ENCODE assay signal across 2 cellular contexts in the genomic region with DNA sequence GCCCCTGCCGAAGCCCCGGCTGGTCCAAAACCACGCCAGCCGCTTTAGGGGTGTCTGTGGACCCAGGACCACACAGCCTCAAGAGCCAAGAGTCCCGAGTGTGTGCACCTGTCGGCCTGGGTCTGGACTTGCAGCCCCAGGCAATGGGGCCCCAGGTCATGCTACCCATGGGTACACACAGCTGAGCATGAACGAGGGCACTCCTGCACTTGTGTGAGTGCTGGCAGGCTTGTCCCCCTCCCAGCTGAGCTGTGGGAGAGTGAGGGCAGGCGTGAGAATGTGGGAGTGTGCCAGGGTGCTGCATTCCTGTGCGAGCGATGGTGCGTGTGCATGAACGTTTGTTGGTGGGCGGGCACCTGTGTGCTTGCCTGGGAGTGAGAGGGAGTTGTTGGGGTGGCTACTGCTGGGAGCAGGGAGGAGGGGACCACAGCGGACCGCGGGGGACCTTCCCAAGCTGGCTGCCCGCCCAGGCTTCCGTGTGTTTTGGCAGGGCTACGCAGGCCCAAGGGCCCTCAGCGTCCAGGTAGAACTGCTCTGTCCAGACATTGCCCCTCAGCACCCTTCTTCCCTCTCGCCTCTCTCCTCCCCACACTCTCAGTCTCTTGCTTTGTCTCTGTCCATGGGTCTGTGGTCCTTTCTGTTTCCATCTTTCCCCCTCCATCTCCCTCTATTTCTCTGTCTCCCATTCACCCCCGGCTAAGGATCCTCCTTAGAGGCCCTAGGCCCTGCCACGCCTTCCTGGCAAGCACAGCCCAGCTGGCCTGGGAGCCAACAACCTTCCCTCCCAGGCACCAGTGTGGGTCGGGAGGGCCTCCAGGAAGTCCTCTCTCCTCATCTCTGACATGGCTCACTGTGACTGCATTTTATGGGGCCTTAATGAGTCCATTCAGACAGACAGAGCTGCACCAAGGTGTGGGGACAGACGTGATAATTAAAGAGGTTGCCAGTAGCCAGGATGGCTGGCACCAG.
TF ChIP-seq lines count a peak whose summit lies in the region.

No MANE protein-coding gene starts in this region.

TF ChIP-seq in K562, 482 proteins besides CTCF, POLR2A, EP300 and RAD21:
- TF ChIP-seq POLR3G (IDR thresholded peaks at IDR 0.05; ENCODE audit: extremely low read depth, insufficient read length, insufficient replicate concordance), result no peak
- TF ChIP-seq CREB1 (IDR thresholded peaks at IDR 0.05), result no peak
- TF ChIP-seq CREB1 (CRISPR knock-in tag; IDR thresholded peaks at IDR 0.05), result no peak
- TF ChIP-seq, protein P1, sequence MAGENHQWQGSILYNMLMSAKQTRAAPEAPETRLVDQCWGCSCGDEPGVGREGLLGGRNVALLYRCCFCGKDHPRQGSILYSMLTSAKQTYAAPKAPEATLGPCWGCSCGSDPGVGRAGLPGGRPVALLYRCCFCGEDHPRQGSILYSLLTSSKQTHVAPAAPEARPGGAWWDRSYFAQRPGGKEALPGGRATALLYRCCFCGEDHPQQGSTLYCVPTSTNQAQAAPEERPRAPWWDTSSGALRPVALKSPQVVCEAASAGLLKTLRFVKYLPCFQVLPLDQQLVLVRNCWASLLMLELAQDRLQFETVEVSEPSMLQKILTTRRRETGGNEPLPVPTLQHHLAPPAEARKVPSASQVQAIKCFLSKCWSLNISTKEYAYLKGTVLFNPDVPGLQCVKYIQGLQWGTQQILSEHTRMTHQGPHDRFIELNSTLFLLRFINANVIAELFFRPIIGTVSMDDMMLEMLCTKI (IDR thresholded peaks at IDR 0.05; ENCODE audit: partially characterized antibody), result no peak
- no peak for TF ChIP-seq ARID2 (IDR thresholded peaks at IDR 0.05)
- TF ChIP-seq, protein P2, sequence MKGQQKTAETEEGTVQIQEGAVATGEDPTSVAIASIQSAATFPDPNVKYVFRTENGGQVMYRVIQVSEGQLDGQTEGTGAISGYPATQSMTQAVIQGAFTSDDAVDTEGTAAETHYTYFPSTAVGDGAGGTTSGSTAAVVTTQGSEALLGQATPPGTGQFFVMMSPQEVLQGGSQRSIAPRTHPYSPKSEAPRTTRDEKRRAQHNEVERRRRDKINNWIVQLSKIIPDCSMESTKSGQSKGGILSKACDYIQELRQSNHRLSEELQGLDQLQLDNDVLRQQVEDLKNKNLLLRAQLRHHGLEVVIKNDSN (CRISPR knock-in tag; IDR thresholded peaks at IDR 0.05), result no peak
- TF ChIP-seq MAFG (tag; conservative IDR thresholded peaks at IDR 0.05), result no peak
- no peak for TF ChIP-seq KAT7 (CRISPR knock-in tag; IDR thresholded peaks at IDR 0.05; ENCODE audit: borderline replicate concordance)
- no peak for TF ChIP-seq ZNF184 (CRISPR knock-in tag; IDR thresholded peaks at IDR 0.05)
- no peak for TF ChIP-seq NCOA1 (IDR thresholded peaks at IDR 0.05; ENCODE audit: low read depth)
- no peak for TF ChIP-seq ZFP30 (CRISPR knock-in tag; IDR thresholded peaks at IDR 0.05; ENCODE audit: borderline replicate concordance)
- no peak for TF ChIP-seq WHSC1 (IDR thresholded peaks at IDR 0.05; ENCODE audit: low read length)
- TF ChIP-seq ZNF24 (IDR thresholded peaks at IDR 0.05), result no peak
- TF ChIP-seq NR3C1 (CRISPR knock-in tag; IDR thresholded peaks at IDR 0.05), result no peak
- TF ChIP-seq RFX5 (IDR thresholded peaks at IDR 0.05; ENCODE audit: low read depth, low read length), result no peak
- TF ChIP-seq NRF1 (conservative IDR thresholded peaks at IDR 0.05 in 1 of 2, IDR thresholded peaks at IDR 0.05 in 1 of 2), result no peak
- TF ChIP-seq ZNF384 (IDR thresholded peaks at IDR 0.05; ENCODE audit: low read depth, low read length), result no peak
TF ChIP-seq in K562: peak in this region for 0.

TF ChIP-seq in GM23338, 12 proteins besides CTCF, POLR2A, EP300 and RAD21:
- no peak for TF ChIP-seq EZH2phosphoT487 (IDR thresholded peaks at IDR 0.05; ENCODE audit: unreplicated experiment)
- TF ChIP-seq, protein P3, sequence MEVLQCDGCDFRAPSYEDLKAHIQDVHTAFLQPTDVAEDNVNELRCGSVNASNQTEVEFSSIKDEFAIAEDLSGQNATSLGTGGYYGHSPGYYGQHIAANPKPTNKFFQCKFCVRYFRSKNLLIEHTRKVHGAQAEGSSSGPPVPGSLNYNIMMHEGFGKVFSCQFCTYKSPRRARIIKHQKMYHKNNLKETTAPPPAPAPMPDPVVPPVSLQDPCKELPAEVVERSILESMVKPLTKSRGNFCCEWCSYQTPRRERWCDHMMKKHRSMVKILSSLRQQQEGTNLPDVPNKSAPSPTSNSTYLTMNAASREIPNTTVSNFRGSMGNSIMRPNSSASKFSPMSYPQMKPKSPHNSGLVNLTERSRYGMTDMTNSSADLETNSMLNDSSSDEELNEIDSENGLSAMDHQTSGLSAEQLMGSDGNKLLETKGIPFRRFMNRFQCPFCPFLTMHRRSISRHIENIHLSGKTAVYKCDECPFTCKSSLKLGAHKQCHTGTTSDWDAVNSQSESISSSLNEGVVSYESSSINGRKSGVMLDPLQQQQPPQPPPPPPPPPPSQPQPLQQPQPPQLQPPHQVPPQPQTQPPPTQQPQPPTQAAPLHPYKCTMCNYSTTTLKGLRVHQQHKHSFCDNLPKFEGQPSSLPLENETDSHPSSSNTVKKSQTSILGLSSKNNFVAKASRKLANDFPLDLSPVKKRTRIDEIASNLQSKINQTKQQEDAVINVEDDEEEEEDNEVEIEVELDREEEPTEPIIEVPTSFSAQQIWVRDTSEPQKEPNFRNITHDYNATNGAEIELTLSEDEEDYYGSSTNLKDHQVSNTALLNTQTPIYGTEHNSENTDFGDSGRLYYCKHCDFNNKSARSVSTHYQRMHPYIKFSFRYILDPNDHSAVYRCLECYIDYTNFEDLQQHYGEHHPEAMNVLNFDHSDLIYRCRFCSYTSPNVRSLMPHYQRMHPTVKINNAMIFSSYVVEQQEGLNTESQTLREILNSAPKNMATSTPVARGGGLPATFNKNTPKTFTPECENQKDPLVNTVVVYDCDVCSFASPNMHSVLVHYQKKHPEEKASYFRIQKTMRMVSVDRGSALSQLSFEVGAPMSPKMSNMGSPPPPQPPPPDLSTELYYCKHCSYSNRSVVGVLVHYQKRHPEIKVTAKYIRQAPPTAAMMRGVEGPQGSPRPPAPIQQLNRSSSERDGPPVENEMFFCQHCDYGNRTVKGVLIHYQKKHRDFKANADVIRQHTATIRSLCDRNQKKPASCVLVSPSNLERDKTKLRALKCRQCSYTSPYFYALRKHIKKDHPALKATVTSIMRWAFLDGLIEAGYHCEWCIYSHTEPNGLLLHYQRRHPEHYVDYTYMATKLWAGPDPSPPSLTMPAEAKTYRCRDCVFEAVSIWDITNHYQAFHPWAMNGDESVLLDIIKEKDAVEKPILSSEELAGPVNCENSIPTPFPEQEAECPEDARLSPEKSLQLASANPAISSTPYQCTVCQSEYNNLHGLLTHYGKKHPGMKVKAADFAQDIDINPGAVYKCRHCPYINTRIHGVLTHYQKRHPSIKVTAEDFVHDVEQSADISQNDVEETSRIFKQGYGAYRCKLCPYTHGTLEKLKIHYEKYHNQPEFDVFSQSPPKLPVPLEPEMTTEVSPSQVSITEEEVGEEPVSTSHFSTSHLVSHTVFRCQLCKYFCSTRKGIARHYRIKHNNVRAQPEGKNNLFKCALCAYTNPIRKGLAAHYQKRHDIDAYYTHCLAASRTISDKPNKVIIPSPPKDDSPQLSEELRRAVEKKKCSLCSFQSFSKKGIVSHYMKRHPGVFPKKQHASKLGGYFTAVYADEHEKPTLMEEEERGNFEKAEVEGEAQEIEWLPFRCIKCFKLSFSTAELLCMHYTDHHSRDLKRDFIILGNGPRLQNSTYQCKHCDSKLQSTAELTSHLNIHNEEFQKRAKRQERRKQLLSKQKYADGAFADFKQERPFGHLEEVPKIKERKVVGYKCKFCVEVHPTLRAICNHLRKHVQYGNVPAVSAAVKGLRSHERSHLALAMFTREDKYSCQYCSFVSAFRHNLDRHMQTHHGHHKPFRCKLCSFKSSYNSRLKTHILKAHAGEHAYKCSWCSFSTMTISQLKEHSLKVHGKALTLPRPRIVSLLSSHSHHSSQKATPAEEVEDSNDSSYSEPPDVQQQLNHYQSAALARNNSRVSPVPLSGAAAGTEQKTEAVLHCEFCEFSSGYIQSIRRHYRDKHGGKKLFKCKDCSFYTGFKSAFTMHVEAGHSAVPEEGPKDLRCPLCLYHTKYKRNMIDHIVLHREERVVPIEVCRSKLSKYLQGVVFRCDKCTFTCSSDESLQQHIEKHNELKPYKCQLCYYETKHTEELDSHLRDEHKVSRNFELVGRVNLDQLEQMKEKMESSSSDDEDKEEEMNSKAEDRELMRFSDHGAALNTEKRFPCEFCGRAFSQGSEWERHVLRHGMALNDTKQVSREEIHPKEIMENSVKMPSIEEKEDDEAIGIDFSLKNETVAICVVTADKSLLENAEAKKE (CRISPR knock-in tag; IDR thresholded peaks at IDR 0.05), result no peak
